8 cellular contexts compared by ENCODE assay signal in genomic region chr6:163772701-163773100, GRCh38.
"Had no signal": no experiment of that assay in that cellular context is flagged by ENCODE, and none has a peak within 500 bp of the region (broad histone marks: within the 10 kb centered on the region; RNA-seq: fewer than 3 reads in every experiment).

No MANE protein-coding gene starts in this region.

- FAIRE-seq: HepG2, HTR-8/SVneo had no signal

- H3K9ac ChIP-seq: KMS-11 had no signal

- H3K27ac Mint-ChIP-seq: IgD-negative memory B cell had no signal

- H3K27ac ChIP-seq: HL-60, KMS-11 had no signal

- H3K36me3 Mint-ChIP-seq: IgD-negative memory B cell had no signal

- DNase-seq: IMR-90, KBM-7, KG1 had no signal

- ATAC-seq: HepG2 had no signal

- H3K4me2 ChIP-seq: KMS-11 had no signal

- H3K4me3 Mint-ChIP-seq: IgD-negative memory B cell had no signal
